Comparison of ENCODE assay signal across 8 cellular contexts in the genomic region with DNA sequence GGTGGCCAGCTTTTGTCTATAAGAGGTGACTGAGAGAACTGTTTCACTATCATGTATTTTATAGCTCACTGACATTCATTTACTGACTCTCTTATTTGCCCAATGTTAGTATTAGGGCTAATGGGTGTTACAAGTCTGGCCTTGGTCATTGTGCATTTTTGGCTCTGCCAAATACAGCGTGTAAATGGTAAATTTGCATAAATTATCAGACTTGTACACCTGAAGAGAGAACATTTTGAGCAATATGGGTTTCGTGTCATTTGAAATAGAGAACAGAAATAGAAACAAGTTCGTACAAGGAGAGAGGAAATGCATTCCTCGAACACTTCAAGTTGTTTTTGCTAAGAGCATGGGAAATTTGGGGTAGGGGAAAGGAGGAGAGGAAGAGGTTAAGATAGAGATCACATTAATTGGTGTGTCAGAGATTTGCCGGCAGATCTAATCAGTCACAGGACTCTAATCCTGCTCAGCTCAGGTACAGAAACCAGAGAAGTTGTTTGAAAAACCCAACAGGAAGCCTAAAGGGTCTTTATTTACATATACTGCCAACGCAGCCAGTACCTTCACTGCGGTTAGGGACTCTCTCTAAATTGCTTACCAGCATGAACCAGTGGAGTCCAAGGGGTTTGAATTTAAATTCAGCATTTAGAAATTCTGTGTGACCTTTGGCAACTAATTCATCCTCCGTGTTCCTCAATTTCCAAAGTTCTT.
DNase-seq lines count a peak whose midpoint lies in the region; ATAC-seq and TF ChIP-seq lines count a peak whose summit lies in the region.
"Had no signal": no experiment of that assay in that cellular context is flagged by ENCODE, and none has a peak within 500 bp of the region (broad histone marks: within the 10 kb centered on the region; RNA-seq: fewer than 3 reads in every experiment).

No MANE protein-coding gene starts in this region.

- H3K4me1 Mint-ChIP-seq in IgD-negative memory B cell (peaks cover 0 to 4% (median 4%) of the 10 kb centered on the region in 3 donors), mesothelial cell of epicardium (peaks cover 4% of the 10 kb centered on the region)

- H3K27me3 Mint-ChIP-seq in IgD-negative memory B cell = peaks cover 3% of the 10 kb centered on the region
- no peaks in the 10 kb centered on the region for H3K27me3 Mint-ChIP-seq in mesothelial cell of epicardium (ENCODE audit: low read depth)

- H3K27ac Mint-ChIP-seq in IgD-negative memory B cell = no peak overlapping the region
- H3K27ac Mint-ChIP-seq in mesothelial cell of epicardium = no peak overlapping the region

- TF ChIP-seq CTCF in mesothelial cell of epicardium (IDR thresholded peaks at IDR 0.05; ENCODE audit: unreplicated experiment) = no peak

- DNase-seq in renal cortical epithelial cell (ENCODE audit: low read depth) (peak; percentile 16), COLO829 (ENCODE audit: low spot score) (no peak), left lobe of liver (ENCODE audit: low spot score) (no peak), mesothelial cell of epicardium (ENCODE audit: low spot score in 2 of 2, unreplicated experiment in 2 of 2) (no peak)
- DNase-seq: stimulated activated naive CD4-positive, alpha-beta T cell had no signal

- H3K36me3 Mint-ChIP-seq in IgD-negative memory B cell (no peaks in the 10 kb centered on the region), mesothelial cell of epicardium (no peaks in the 10 kb centered on the region)

- ATAC-seq in GM19328 (IDR thresholded peaks at IDR 0.05; ENCODE audit: unreplicated experiment) (peak; percentile 84), HG02763 (IDR thresholded peaks at IDR 0.05; ENCODE audit: unreplicated experiment) (peak; percentile 92), left lobe of liver (no peak)

- H3K9me3 Mint-ChIP-seq in IgD-negative memory B cell = peaks cover 0 to 4% (median 2%) of the 10 kb centered on the region in 3 donors
- no peaks in the 10 kb centered on the region for H3K9me3 Mint-ChIP-seq in mesothelial cell of epicardium

- H3K4me3 Mint-ChIP-seq in IgD-negative memory B cell (peak overlapping the region in 3 of 4 donors; percentile 27 to 65 (median 29)), mesothelial cell of epicardium (no peak overlapping the region)
